Comparison of ENCODE assay signal across 8 cellular contexts in the genomic region with DNA sequence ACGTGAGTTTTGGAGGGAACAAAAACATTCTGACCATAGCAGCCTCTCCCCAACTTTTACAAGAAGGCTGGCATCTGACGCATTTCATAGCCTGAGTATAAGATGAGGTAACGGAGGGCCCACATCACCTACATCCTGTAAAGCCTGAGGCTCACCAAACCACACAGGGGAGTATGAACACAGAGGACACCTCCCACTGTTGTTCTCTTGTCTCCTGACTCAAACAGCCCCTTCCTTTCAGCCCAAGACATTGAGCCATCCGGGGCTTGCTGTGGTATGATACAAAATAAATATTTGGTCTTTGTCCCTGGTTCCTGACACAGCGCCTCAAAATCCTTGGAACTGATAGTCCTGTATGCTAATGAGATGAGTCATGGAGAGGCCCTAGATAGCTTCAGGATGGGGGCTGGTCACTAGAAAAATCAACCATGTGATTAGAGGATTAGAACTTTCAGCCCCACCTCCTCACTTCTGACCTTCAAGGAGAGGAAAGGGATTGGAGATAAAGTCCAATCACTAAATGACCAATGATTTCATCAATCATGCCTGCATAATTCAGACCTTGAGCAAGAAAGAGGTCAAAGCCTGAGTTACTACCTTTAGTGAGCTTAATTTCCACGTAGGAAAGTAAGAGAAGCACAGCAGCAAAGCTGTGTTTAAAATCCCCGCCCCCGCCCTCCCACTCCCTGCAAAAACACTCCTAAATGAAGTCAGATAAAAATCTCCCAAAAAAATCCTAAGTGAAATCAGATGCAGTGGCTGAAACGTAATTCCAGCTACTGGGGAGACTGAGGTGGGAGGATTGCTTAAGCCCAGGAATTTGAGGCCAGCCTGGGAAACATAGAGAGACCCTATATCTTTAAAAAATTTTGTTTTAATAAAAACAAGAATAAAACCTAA.
DNase-seq lines count a peak whose midpoint lies in the region; ATAC-seq and TF ChIP-seq lines count a peak whose summit lies in the region.

No MANE protein-coding gene starts in this region.

- H3K4me3 ChIP-seq in fibroblast of pulmonary artery (replicated peaks; ENCODE audit: low read depth, low read length) = no peak overlapping the region
- H3K4me3 ChIP-seq in gastroesophageal sphincter = no peak overlapping the region

- H3K27ac ChIP-seq in gastroesophageal sphincter = no peak overlapping the region

- no peak for TF ChIP-seq EP300 in gastroesophageal sphincter (IDR thresholded peaks at IDR 0.05)

- CTCF ChIA-PET in activated CD4-positive, alpha-beta memory T cell treated with anti-CD3 and anti-CD28 coated beads, Interleukin-2, amount 10 ng/mL, durations not matched to agents 7 days and 5 days (lab: Charles Lee) = interaction anchor here (0.6 to 4.6 kb wide), 4 partner anchors 165 to 712 kb away, joined by 3 to 42 read pairs (median 14); partner anchors contain the start of gene SIPA1L1

- peaks cover 2% of the 10 kb centered on the region for H3K9me3 Mint-ChIP-seq in activated CD4-positive, alpha-beta memory T cell treated with anti-CD3 and anti-CD28 coated beads, Interleukin-2, amount 10 ng/mL, durations not matched to agents 7 days and 5 days

- H3K4me1 ChIP-seq in gastroesophageal sphincter = peaks cover 0 to 6% (median 0%) of the 10 kb centered on the region in 3 donors

- peak; percentile 62 for DNase-seq in SIG-M5 treated with dmso at 0.1 percent for 504 hours (lab: John Stamatoyannopoulos, UW; ENCODE audit: unreplicated experiment)
- no peak for DNase-seq in SIG-M5 (lab: John Stamatoyannopoulos, UW)
- peak; percentile 81 for DNase-seq in activated CD4-positive, alpha-beta memory T cell treated with anti-CD3 and anti-CD28 coated beads, Interleukin-2, amount 10 ng/mL, durations not matched to agents 7 days and 5 days
- DNase-seq in fibroblast of pulmonary artery (ENCODE audit: low read depth) = peak; percentile 95
- DNase-seq in stimulated activated CD8-positive, alpha-beta memory T cell treated with anti-CD3 and anti-CD28 coated beads, Interleukin-4, amount 100 ng/mL, for 24 hours (ENCODE audit: low read depth) = peak; percentile 22
- no peak for DNase-seq in GDM1 (lab: John Stamatoyannopoulos, UW)

- POLR2A ChIA-PET in activated CD4-positive, alpha-beta memory T cell treated with anti-CD3 and anti-CD28 coated beads, Interleukin-2, amount 10 ng/mL, durations not matched to agents 7 days and 5 days (lab: Charles Lee) = interaction anchor here (0.9 to 5.5 kb wide), 11 partner anchors 11 to 633 kb away, joined by 3 to 86 read pairs (median 5); partner anchors contain the start of gene SIPA1L1

- no peaks in the 10 kb centered on the region for H3K36me3 ChIP-seq in gastroesophageal sphincter

- no peaks in the 10 kb centered on the region for H3K27me3 Mint-ChIP-seq in activated CD4-positive, alpha-beta memory T cell treated with anti-CD3 and anti-CD28 coated beads, Interleukin-2, amount 10 ng/mL, durations not matched to agents 7 days and 5 days

- no peaks in the 10 kb centered on the region for H3K9me3 ChIP-seq in gastroesophageal sphincter

- 68 to 86% methylated on average over 5 to 7 of the region's 9 CpGs for WGBS in gastroesophageal sphincter (ENCODE audit: low coverage in 1 of 2), 2 donors

- peak overlapping the region; percentile 14 for H3K4me3 Mint-ChIP-seq in activated CD4-positive, alpha-beta memory T cell treated with anti-CD3 and anti-CD28 coated beads, Interleukin-2, amount 10 ng/mL, durations not matched to agents 7 days and 5 days

- no peaks in the 10 kb centered on the region for H3K36me3 Mint-ChIP-seq in activated CD4-positive, alpha-beta memory T cell treated with anti-CD3 and anti-CD28 coated beads, Interleukin-2, amount 10 ng/mL, durations not matched to agents 7 days and 5 days (ENCODE audit: low read depth)

- ATAC-seq in gastroesophageal sphincter = no peak
- no peak for ATAC-seq in HG03135 (IDR thresholded peaks at IDR 0.05; ENCODE audit: unreplicated experiment)

- H3K27ac Mint-ChIP-seq in activated CD4-positive, alpha-beta memory T cell treated with anti-CD3 and anti-CD28 coated beads, Interleukin-2, amount 10 ng/mL, durations not matched to agents 7 days and 5 days = peak overlapping the region; percentile 97

- H3K27me3 ChIP-seq in gastroesophageal sphincter = no peaks in the 10 kb centered on the region

- peaks cover 54% of the 10 kb centered on the region for H3K4me1 Mint-ChIP-seq in activated CD4-positive, alpha-beta memory T cell treated with anti-CD3 and anti-CD28 coated beads, Interleukin-2, amount 10 ng/mL, durations not matched to agents 7 days and 5 days

- TF ChIP-seq POLR2A in gastroesophageal sphincter (IDR thresholded peaks at IDR 0.05) = no peak

- TF ChIP-seq CTCF in fibroblast of pulmonary artery (IDR thresholded peaks at IDR 0.05; ENCODE audit: low read length, missing control alignments) (no peak), gastroesophageal sphincter (IDR thresholded peaks at IDR 0.05) (no peak)

Comparison
In these comparisons a context has a peak if more than half of its experiments do, and no peak if none do; other contexts are left out.
1. DNase-seq: peak in SIG-M5 treated with dmso at 0.1 percent for 504 hours (single experiment), activated CD4-positive, alpha-beta memory T cell treated with anti-CD3 and anti-CD28 coated beads, Interleukin-2, amount 10 ng/mL, durations not matched to agents 7 days and 5 days (single experiment), fibroblast of pulmonary artery (single experiment) and stimulated activated CD8-positive, alpha-beta memory T cell treated with anti-CD3 and anti-CD28 coated beads, Interleukin-4, amount 100 ng/mL, for 24 hours (single experiment); none in SIG-M5 (single experiment) and GDM1 (single experiment).